22 cellular contexts compared by ENCODE assay signal in the genomic region with DNA sequence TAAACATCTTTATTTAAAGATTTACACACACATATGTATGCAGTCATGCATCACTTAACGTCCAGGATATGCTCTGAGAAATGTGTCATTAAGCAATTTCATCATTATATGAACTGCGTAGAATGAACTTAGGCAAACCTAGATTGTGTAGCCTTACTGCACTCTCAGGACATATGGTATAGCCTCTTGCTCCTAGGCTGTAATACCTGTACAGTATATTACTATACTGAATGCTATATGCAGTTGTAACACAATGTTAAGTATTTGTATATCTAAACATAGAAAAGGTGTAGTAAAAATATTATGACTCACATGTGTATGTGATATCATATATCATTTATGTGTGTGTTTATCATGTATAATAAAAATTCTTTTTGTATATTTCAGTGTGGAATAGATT.
"Had no signal": no experiment of that assay in that cellular context is flagged by ENCODE, and none has a peak within 500 bp of the region (broad histone marks: within the 10 kb centered on the region; RNA-seq: fewer than 3 reads in every experiment).

No MANE protein-coding gene starts in this region.

- ATAC-seq: effector memory CD8-positive, alpha-beta T cell; foreskin keratinocyte; gastroesophageal sphincter; heart left ventricle; left lung; left ventricle myocardium superior; lower lobe of right lung; naive thymus-derived CD4-positive, alpha-beta T cell had no signal

- DNase-seq: colonic mucosa; cortex of kidney; effector CD8-positive, alpha-beta T cell; effector memory CD8-positive, alpha-beta T cell; endodermal cell; foreskin keratinocyte; heart left ventricle; hypothalamus; immature natural killer cell; islet precursor cell; kidney; kidney glomerular epithelial cell; left lung; left ventricle myocardium superior; lower lobe of right lung; mesenchymal stem cell; naive thymus-derived CD4-positive, alpha-beta T cell had no signal

- H3K9me3 ChIP-seq: colonic mucosa, esophagus muscularis mucosa, gastroesophageal sphincter, heart left ventricle, left lung, lower lobe of right lung had no signal

- H3K27me3 ChIP-seq: colonic mucosa, esophagus muscularis mucosa, foreskin keratinocyte, gastroesophageal sphincter, heart left ventricle, hepatocyte, left lung had no signal

- H3K4me3 ChIP-seq: colonic mucosa, esophagus muscularis mucosa, gastroesophageal sphincter, heart left ventricle, hepatocyte, left lung, lower lobe of right lung had no signal

- FAIRE-seq: endometrium, frontal cortex, kidney had no signal

- H3K27ac ChIP-seq: colonic mucosa, esophagus muscularis mucosa, foreskin keratinocyte, gastroesophageal sphincter, heart left ventricle, hepatocyte, left lung, lower lobe of right lung had no signal

- H3K4me2 ChIP-seq: hepatocyte had no signal

- H2AFZ ChIP-seq: hepatocyte had no signal

- H3K4me1 ChIP-seq: colonic mucosa, esophagus muscularis mucosa, gastroesophageal sphincter, heart left ventricle, left lung, lower lobe of right lung had no signal

- H3K36me3 ChIP-seq: colonic mucosa had no signal
